In the genomic region with DNA sequence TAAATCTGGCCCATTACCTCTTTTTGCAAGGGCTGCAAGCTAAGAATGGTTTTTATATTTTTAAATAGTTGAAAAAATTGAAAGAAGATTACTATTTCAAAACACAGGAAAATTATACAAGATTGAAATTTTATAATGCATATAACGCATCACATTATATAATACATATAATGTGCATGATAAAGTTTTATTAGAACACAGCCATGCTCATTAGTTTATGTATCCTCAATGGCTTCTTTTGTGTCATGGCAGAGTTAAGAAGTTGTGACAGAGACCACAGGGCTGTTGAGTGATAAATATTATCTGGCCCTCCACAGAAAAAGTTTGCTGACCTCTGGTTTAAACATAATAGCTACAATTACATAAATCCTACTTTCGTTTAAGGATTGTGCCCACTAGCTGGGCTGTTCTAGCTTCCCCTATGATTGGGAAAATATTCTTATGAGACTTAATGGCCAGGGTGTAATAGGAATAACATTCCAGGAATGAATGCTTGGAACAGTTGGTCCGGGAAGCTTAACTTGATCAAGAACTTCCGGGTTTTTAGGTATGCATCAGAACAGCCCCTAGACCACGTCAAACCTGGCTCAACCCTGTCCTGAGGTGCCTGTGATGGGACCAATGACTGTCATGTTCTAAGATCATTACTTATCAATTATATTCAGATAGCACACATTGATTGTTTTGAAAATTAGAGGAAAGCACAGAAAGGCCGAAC, we compare ENCODE assay signal across 17 cellular contexts.
"Had no signal": no experiment of that assay in that cellular context is flagged by ENCODE, and none has a peak within 500 bp of the region (broad histone marks: within the 10 kb centered on the region; RNA-seq: fewer than 3 reads in every experiment).

No MANE protein-coding gene starts in this region.

- H3K4me3 Mint-ChIP-seq: activated CD4-positive, alpha-beta T cell treated with anti-CD3 and anti-CD28 coated beads, Interleukin-2, amount 10 ng/mL, durations not matched to agents 24 days and 14 days; activated CD8-positive, alpha-beta T cell treated with anti-CD3 and anti-CD28 coated beads for 36 hours; activated T-cell treated with anti-CD3 and anti-CD28 coated beads, Interleukin-2, amount 50 U/mL, for 4 hours; immature natural killer cell; natural killer cell; T-helper 1 cell treated with Interleukin-12 subunit alpha and Interleukin-12 subunit beta and Interleukin-4 antibody, amounts not matched to agents 30 μg/mL and 1 μg/mL, for 36 hours had no signal

- H3K4me1 Mint-ChIP-seq: activated CD4-positive, alpha-beta T cell treated with anti-CD3 and anti-CD28 coated beads, Interleukin-2, amount 10 ng/mL, durations not matched to agents 24 days and 14 days; immature natural killer cell; natural killer cell had no signal

- H3K27ac Mint-ChIP-seq: activated CD4-positive, alpha-beta T cell treated with anti-CD3 and anti-CD28 coated beads, Interleukin-2, amount 10 ng/mL, durations not matched to agents 24 days and 14 days; activated CD8-positive, alpha-beta T cell treated with anti-CD3 and anti-CD28 coated beads for 36 hours; immature natural killer cell; natural killer cell; T-helper 1 cell treated with Interleukin-12 subunit alpha and Interleukin-12 subunit beta and Interleukin-4 antibody, amounts not matched to agents 30 μg/mL and 1 μg/mL, for 36 hours had no signal

- H3K9me3 Mint-ChIP-seq: activated CD4-positive, alpha-beta T cell treated with anti-CD3 and anti-CD28 coated beads, Interleukin-2, amount 10 ng/mL, durations not matched to agents 24 days and 14 days; activated CD8-positive, alpha-beta T cell treated with anti-CD3 and anti-CD28 coated beads for 36 hours; activated T-cell treated with anti-CD3 and anti-CD28 coated beads, Interleukin-2, amount 50 U/mL, for 4 hours; immature natural killer cell; natural killer cell; T-helper 1 cell treated with Interleukin-12 subunit alpha and Interleukin-12 subunit beta and Interleukin-4 antibody, amounts not matched to agents 30 μg/mL and 1 μg/mL, for 36 hours had no signal

- ATAC-seq: activated CD8-positive, alpha-beta T cell treated with anti-CD3 and anti-CD28 coated beads for 36 hours; activated T-cell treated with anti-CD3 and anti-CD28 coated beads, Interleukin-2, amount 50 U/mL, for 4 hours; heart right ventricle; natural killer cell had no signal

- DNase-seq: activated CD4-positive, alpha-beta T cell treated with anti-CD3 and anti-CD28 coated beads, Interleukin-2, amount 10 ng/mL, durations not matched to agents 24 days and 14 days; activated CD8-positive, alpha-beta T cell treated with anti-CD3 and anti-CD28 coated beads for 36 hours; activated effector memory CD4-positive, alpha-beta T cell treated with Interleukin-2 at 50 U/mL for 16 hours; activated naive CD4-positive, alpha-beta T cell treated with anti-CD3 and anti-CD28 coated beads, Interleukin-2, amount 50 U/mL, for 16 hours; activated T-cell treated with anti-CD3 and anti-CD28 coated beads, Interleukin-2, amount 50 U/mL, for 4 hours; cerebellar nuclear complex; effector CD4-positive, alpha-beta T cell; heart right ventricle; immature natural killer cell; mesenchymal stem cell; natural killer cell; stimulated activated CD4-positive, alpha-beta T cell treated with anti-CD3 and anti-CD28 coated beads, Interleukin-12 subunit alpha, Interleukin-12 subunit beta, amount 100 ng/mL, for 4 hours; stimulated activated CD4-positive, alpha-beta T cell treated with anti-CD3 and anti-CD28 coated beads, Interleukin-1b, Interleukin-23, amount 100 ng/mL, for 48 hours; stimulated activated CD8-positive, alpha-beta memory T cell treated with anti-CD3 and anti-CD28 coated beads, Interleukin-4, amount 100 ng/mL, for 48 hours; stimulated activated naive CD4-positive, alpha-beta T cell; thyroid gland had no signal

- H3K27me3 Mint-ChIP-seq: activated CD8-positive, alpha-beta T cell treated with anti-CD3 and anti-CD28 coated beads for 36 hours had no signal

- H3K36me3 Mint-ChIP-seq: natural killer cell had no signal
